In the genomic region with DNA sequence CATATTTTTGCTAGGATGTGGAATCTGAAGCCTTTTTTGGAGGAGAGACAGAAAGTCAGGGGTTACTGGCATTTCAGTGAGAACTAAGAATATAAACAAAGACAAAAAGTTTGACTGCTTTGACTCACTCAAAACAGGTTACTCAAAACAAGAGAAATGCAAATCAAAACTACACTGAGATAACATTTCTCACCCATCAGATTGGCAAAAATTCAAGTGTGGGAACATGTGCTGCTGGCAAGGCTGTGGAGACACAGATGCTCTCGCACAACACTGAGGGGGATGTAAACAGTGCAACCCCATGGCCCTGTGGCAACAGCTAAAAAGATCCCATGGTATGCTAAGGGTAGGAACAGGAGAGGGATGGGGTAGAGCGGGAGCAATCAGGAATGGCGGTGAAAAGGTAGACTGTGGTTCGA, we compare ENCODE assay signal across 9 cellular contexts.
DNase-seq lines count a peak whose midpoint lies in the region; ATAC-seq and TF ChIP-seq lines count a peak whose summit lies in the region.
"Had no signal": no experiment of that assay in that cellular context is flagged by ENCODE, and none has a peak within 500 bp of the region (broad histone marks: within the 10 kb centered on the region; RNA-seq: fewer than 3 reads in every experiment).

No MANE protein-coding gene starts in this region.

- no peaks in the 10 kb centered on the region for H3K36me3 ChIP-seq in colonic mucosa
- H3K36me3 ChIP-seq: SJSA1 had no signal

- ATAC-seq in GM19455 (IDR thresholded peaks at IDR 0.05; ENCODE audit: unreplicated experiment) = peak; percentile 64
- peak; percentile 74 for ATAC-seq in HG03196 (IDR thresholded peaks at IDR 0.05; ENCODE audit: unreplicated experiment)

- no peak overlapping the region for H3K27ac ChIP-seq in colonic mucosa
- H3K27ac ChIP-seq: SJSA1 had no signal

- H3K27me3 Mint-ChIP-seq in chondrocyte (ENCODE audit: low read depth) (no peaks in the 10 kb centered on the region), osteocyte (ENCODE audit: unreplicated experiment) (no peaks in the 10 kb centered on the region)

- H3K9me3 Mint-ChIP-seq in chondrocyte (ENCODE audit: low read depth) (no peaks in the 10 kb centered on the region), osteocyte (ENCODE audit: unreplicated experiment) (no peaks in the 10 kb centered on the region)

- no peak overlapping the region for H3K9ac ChIP-seq in colonic mucosa (ENCODE audit: low read depth in 2 of 2, low read length in 2 of 2)

- H3K4me3 Mint-ChIP-seq in chondrocyte (ENCODE audit: unreplicated experiment) (peak overlapping the region; percentile 34), osteocyte (ENCODE audit: unreplicated experiment) (no peak overlapping the region)

- intact Hi-C loops in colonic mucosa (cut with DNase I) = no loop called here

- no peaks in the 10 kb centered on the region for H3K27me3 ChIP-seq in colonic mucosa
- H3K27me3 ChIP-seq: SJSA1 had no signal

- H3K4me1 ChIP-seq in colonic mucosa = no peaks in the 10 kb centered on the region

- H3K9me3 ChIP-seq in colonic mucosa = no peaks in the 10 kb centered on the region
- H3K9me3 ChIP-seq: SJSA1 had no signal

- H3K27ac Mint-ChIP-seq in chondrocyte (ENCODE audit: unreplicated experiment) = peak overlapping the region; percentile 76
- no peak overlapping the region for H3K27ac Mint-ChIP-seq in osteocyte (ENCODE audit: unreplicated experiment)

- no peak for TF ChIP-seq CTCF in GM10266 (IDR thresholded peaks at IDR 0.05; ENCODE audit: control insufficient read depth, insufficient read depth, low read depth, missing control alignments)
- TF ChIP-seq CTCF in chondrocyte (IDR thresholded peaks at IDR 0.05) = no peak
- no peak for TF ChIP-seq CTCF in osteocyte (IDR thresholded peaks at IDR 0.05)
- TF ChIP-seq CTCF in colonic mucosa (IDR thresholded peaks at IDR 0.05) = no peak

- H3K4me3 ChIP-seq in colonic mucosa = no peak overlapping the region
- H3K4me3 ChIP-seq: SJSA1 had no signal

- H3K36me3 Mint-ChIP-seq in chondrocyte (ENCODE audit: low read depth) (no peaks in the 10 kb centered on the region), osteocyte (ENCODE audit: unreplicated experiment) (peaks cover 2% of the 10 kb centered on the region)

- DNase-seq in GM10266 (ENCODE audit: extremely low spot score) = peak; percentile 46
- DNase-seq in chondrocyte (ENCODE audit: low spot score) = no peak
- DNase-seq in kidney tubule cell (ENCODE audit: low spot score) = no peak
- no peak for DNase-seq in osteocyte (ENCODE audit: extremely low spot score, unreplicated experiment)
- DNase-seq in cortex of kidney (lab: John Stamatoyannopoulos, UW) = no peak
- no peak for DNase-seq in colonic mucosa

- H3K4me1 Mint-ChIP-seq in chondrocyte (ENCODE audit: low read depth) (peaks cover 19% of the 10 kb centered on the region), osteocyte (ENCODE audit: unreplicated experiment) (peaks cover 16% of the 10 kb centered on the region)
